ENCODE assay signal across 8 cellular contexts in the genomic region with DNA sequence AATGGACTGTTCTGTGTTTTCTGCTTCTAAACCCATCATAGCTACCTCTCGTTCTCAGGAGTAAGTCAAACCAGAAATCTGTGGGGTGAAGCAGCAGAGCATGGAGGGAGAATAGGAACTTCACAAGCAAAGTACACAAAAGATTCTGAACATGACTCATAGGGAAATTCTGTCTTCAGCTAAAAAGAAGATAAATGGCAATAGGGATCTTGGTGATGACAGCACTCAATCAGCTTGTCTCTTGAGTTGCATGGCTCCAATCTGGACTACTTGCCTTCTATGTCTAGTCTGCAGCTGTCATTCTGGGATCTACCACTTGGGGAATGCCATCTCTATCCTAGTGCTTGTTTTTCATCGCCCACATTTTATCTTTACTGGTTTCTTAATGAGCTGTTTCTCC. TPM values are rescaled to one million over a fixed set of nuclear protein-coding genes. Genes with fewer than 3 reads are reported as not detected.
DNase-seq lines count a peak whose midpoint lies in the region; ATAC-seq and TF ChIP-seq lines count a peak whose summit lies in the region.

No MANE protein-coding gene starts in this region.

- POLR2A ChIA-PET in BJ (lab: Charles Lee) = no interaction called here

- H3K4me1 Mint-ChIP-seq in chondrocyte (ENCODE audit: low read depth) = no peaks in the 10 kb centered on the region
- no peaks in the 10 kb centered on the region for H3K4me1 Mint-ChIP-seq in T-helper 2 cell treated with Interferon-gamma antibody and Interleukin-4, amounts not matched to agents 5 μg/mL and 100 μg/mL, for 36 hours (ENCODE audit: low read depth)

- TF ChIP-seq CTCF in BJ (IDR thresholded peaks at IDR 0.05; ENCODE audit: insufficient read depth, low read depth, low read length) (0 out of 2 replicates have a peak, but pooled peaks have one; percentile 17), chondrocyte (IDR thresholded peaks at IDR 0.05) (peak; percentile 24)

- no peaks in the 10 kb centered on the region for H3K36me3 ChIP-seq in BJ (ENCODE audit: control insufficient read depth, insufficient read depth, low read length)

- H3K4me3 ChIP-seq in BJ (ENCODE audit: low read depth, low read length) = no peak overlapping the region

- no peak overlapping the region for H3K4me3 Mint-ChIP-seq in chondrocyte (ENCODE audit: unreplicated experiment)
- no peak overlapping the region for H3K4me3 Mint-ChIP-seq in T-helper 2 cell treated with Interferon-gamma antibody and Interleukin-4, amounts not matched to agents 5 μg/mL and 100 μg/mL, for 36 hours

- no peaks in the 10 kb centered on the region for H3K36me3 Mint-ChIP-seq in chondrocyte (ENCODE audit: low read depth)
- no peaks in the 10 kb centered on the region for H3K36me3 Mint-ChIP-seq in T-helper 2 cell treated with Interferon-gamma antibody and Interleukin-4, amounts not matched to agents 5 μg/mL and 100 μg/mL, for 36 hours (ENCODE audit: low read depth)

- ATAC-seq in GM19395 (IDR thresholded peaks at IDR 0.05; ENCODE audit: unreplicated experiment) = peak; percentile 77
- ATAC-seq in HG03342 (IDR thresholded peaks at IDR 0.05; ENCODE audit: unreplicated experiment) = peak; percentile 79
- ATAC-seq in GM19324 (IDR thresholded peaks at IDR 0.05; ENCODE audit: low FRiP score, unreplicated experiment) = no peak
- ATAC-seq in HG02970 (IDR thresholded peaks at IDR 0.05; ENCODE audit: low FRiP score, unreplicated experiment) = no peak

- CTCF ChIA-PET in BJ (lab: Yijun Ruan, JAX) = interaction anchor here (1.0 to 1.7 kb wide), 3 partner anchors 12 to 89 kb away, joined by 3 to 9 read pairs (median 4); no protein-coding TSS in a partner anchor

- no peaks in the 10 kb centered on the region; the same call in 1 of the 2 replicates for H3K27me3 ChIP-seq in BJ (ENCODE audit: control insufficient read depth, insufficient read depth, low read length)

- no peaks in the 10 kb centered on the region for H3K9me3 Mint-ChIP-seq in chondrocyte (ENCODE audit: low read depth)
- no peaks in the 10 kb centered on the region for H3K9me3 Mint-ChIP-seq in T-helper 2 cell treated with Interferon-gamma antibody and Interleukin-4, amounts not matched to agents 5 μg/mL and 100 μg/mL, for 36 hours

- no peaks in the 10 kb centered on the region for H3K27me3 Mint-ChIP-seq in chondrocyte (ENCODE audit: low read depth)
- no peaks in the 10 kb centered on the region for H3K27me3 Mint-ChIP-seq in T-helper 2 cell treated with Interferon-gamma antibody and Interleukin-4, amounts not matched to agents 5 μg/mL and 100 μg/mL, for 36 hours (ENCODE audit: low read depth)

- no peak overlapping the region for H3K27ac Mint-ChIP-seq in chondrocyte (ENCODE audit: unreplicated experiment)
- H3K27ac Mint-ChIP-seq in T-helper 2 cell treated with Interferon-gamma antibody and Interleukin-4, amounts not matched to agents 5 μg/mL and 100 μg/mL, for 36 hours = no peak overlapping the region

- no peak for DNase-seq in BJ (ENCODE audit: low read depth)
- DNase-seq in chondrocyte (ENCODE audit: low spot score) = no peak
- DNase-seq in T-helper 2 cell treated with Interferon-gamma antibody and Interleukin-4, amounts not matched to agents 5 μg/mL and 100 μg/mL, for 36 hours (ENCODE audit: low spot score) = no peak
- no peak for DNase-seq in COR-L47 (lab: John Stamatoyannopoulos, UW)

RNA-seq across cellular contexts. Expression of a gene that starts 13.5 kb away (rescaled TPM):
- 0.48 and 1.2 TPM in 2 replicates for polyA plus RNA-seq in BJ (2011; rRNA removed)
- polyA minus RNA-seq in BJ (2011; rRNA and poly(A)+ RNA removed) = 1.2 and 1.3 TPM in 2 replicates
- total RNA-seq in chondrocyte = 1.2 to 2.3 TPM (median 1.6 TPM) in 3 replicates

Comparison
In these comparisons a context has a peak if more than half of its experiments do, and no peak if none do; other contexts are left out.
1. ATAC-seq: peak in GM19395 (single experiment) and HG03342 (single experiment); none in GM19324 (single experiment) and HG02970 (single experiment).